1 cellular context compared by ENCODE assay signal in genomic region chr12:46814143-46814542, GRCh38.
A peak's percentile ranks its signal among the peaks of the same experiment; 100 is the strongest.
TF ChIP-seq lines count a peak whose summit lies in the region.

No MANE protein-coding gene starts in this region.

TF ChIP-seq in HepG2, 621 proteins besides CTCF, POLR2A, EP300 and RAD21 (continued from another document and continues in another):
- no peak for TF ChIP-seq ZHX1 (CRISPR knock-in tag; IDR thresholded peaks at IDR 0.05; ENCODE audit: low read depth)
- TF ChIP-seq ARID4A (CRISPR knock-in tag; IDR thresholded peaks at IDR 0.05; ENCODE audit: borderline replicate concordance): peak; percentile 34; the same call in 1 of the 2 replicates
- no peak for TF ChIP-seq E2F2 (CRISPR knock-in tag; IDR thresholded peaks at IDR 0.05; ENCODE audit: borderline replicate concordance)
- TF ChIP-seq MXD3 (CRISPR knock-in tag; IDR thresholded peaks at IDR 0.05): no peak
- TF ChIP-seq BHLHE40 (IDR thresholded peaks at IDR 0.05; ENCODE audit: low read length): no peak
- no peak for TF ChIP-seq STAT5B (CRISPR knock-in tag; IDR thresholded peaks at IDR 0.05)
- TF ChIP-seq TAF1 (CRISPR knock-in tag; IDR thresholded peaks at IDR 0.05): no peak
- TF ChIP-seq KAT7 (CRISPR knock-in tag; IDR thresholded peaks at IDR 0.05; ENCODE audit: borderline replicate concordance): no peak
- TF ChIP-seq ZNF18 (CRISPR knock-in tag; IDR thresholded peaks at IDR 0.05; ENCODE audit: insufficient replicate concordance): no peak
- TF ChIP-seq HIVEP1 (CRISPR knock-in tag; IDR thresholded peaks at IDR 0.05): no peak
- no peak for TF ChIP-seq ZNF136 (CRISPR knock-in tag; IDR thresholded peaks at IDR 0.05; ENCODE audit: low read depth)
- TF ChIP-seq BCL3 (CRISPR knock-in tag; IDR thresholded peaks at IDR 0.05): no peak
- TF ChIP-seq ZUFSP (CRISPR knock-in tag; IDR thresholded peaks at IDR 0.05; ENCODE audit: borderline replicate concordance): no peak
- peak; percentile 66 for TF ChIP-seq PATZ1 (CRISPR knock-in tag; IDR thresholded peaks at IDR 0.05)
- TF ChIP-seq MTA3 (CRISPR knock-in tag; IDR thresholded peaks at IDR 0.05): no peak
- TF ChIP-seq TEF (CRISPR knock-in tag; IDR thresholded peaks at IDR 0.05): no peak
- TF ChIP-seq ISL2 (CRISPR knock-in tag; IDR thresholded peaks at IDR 0.05): peak; percentile 93
- no peak for TF ChIP-seq TCF12 (IDR thresholded peaks at IDR 0.05)
- TF ChIP-seq TCF12 (CRISPR knock-in tag; IDR thresholded peaks at IDR 0.05): no peak
- no peak for TF ChIP-seq SETDB1 (CRISPR knock-in tag; IDR thresholded peaks at IDR 0.05; ENCODE audit: borderline replicate concordance)
- TF ChIP-seq NFIB (CRISPR knock-in tag; IDR thresholded peaks at IDR 0.05; ENCODE audit: borderline replicate concordance): no peak
- no peak for TF ChIP-seq ZNF589 (CRISPR knock-in tag; conservative IDR thresholded peaks at IDR 0.05)
- TF ChIP-seq HNF1B (CRISPR knock-in tag; IDR thresholded peaks at IDR 0.05): peak; percentile 96
- peak; percentile 53; the same call in 1 of the 2 replicates for TF ChIP-seq STAT6 (CRISPR knock-in tag; IDR thresholded peaks at IDR 0.05; ENCODE audit: borderline replicate concordance)
- TF ChIP-seq MLX (CRISPR knock-in tag; IDR thresholded peaks at IDR 0.05): 0 out of 2 replicates have a peak, but pooled peaks have one; percentile 52
- TF ChIP-seq ZNF205 (CRISPR knock-in tag; IDR thresholded peaks at IDR 0.05): no peak
- TF ChIP-seq ZNF232 (CRISPR knock-in tag; IDR thresholded peaks at IDR 0.05; ENCODE audit: borderline replicate concordance): no peak
- TF ChIP-seq ZNF12 (CRISPR knock-in tag; IDR thresholded peaks at IDR 0.05): no peak
- TF ChIP-seq ERF (CRISPR knock-in tag; IDR thresholded peaks at IDR 0.05): no peak; the same call in 1 of the 2 replicates
- no peak for TF ChIP-seq GPN1 (CRISPR knock-in tag; IDR thresholded peaks at IDR 0.05; ENCODE audit: borderline replicate concordance)
- TF ChIP-seq ZBTB20 (CRISPR knock-in tag; IDR thresholded peaks at IDR 0.05; ENCODE audit: borderline replicate concordance, low read depth): peak; percentile 52; the same call in 1 of the 2 replicates
- TF ChIP-seq ZSCAN12 (CRISPR knock-in tag; IDR thresholded peaks at IDR 0.05): no peak
- no peak for TF ChIP-seq SNRNP70 (IDR thresholded peaks at IDR 0.05; ENCODE audit: low read depth, low read length)
- no peak for TF ChIP-seq BRD4 (CRISPR knock-in tag; IDR thresholded peaks at IDR 0.05)
- TF ChIP-seq NR0B2 (CRISPR knock-in tag; IDR thresholded peaks at IDR 0.05): no peak
- no peak for TF ChIP-seq SP4 (CRISPR knock-in tag; IDR thresholded peaks at IDR 0.05)
